1 cellular context compared by ENCODE assay signal in the genomic region with DNA sequence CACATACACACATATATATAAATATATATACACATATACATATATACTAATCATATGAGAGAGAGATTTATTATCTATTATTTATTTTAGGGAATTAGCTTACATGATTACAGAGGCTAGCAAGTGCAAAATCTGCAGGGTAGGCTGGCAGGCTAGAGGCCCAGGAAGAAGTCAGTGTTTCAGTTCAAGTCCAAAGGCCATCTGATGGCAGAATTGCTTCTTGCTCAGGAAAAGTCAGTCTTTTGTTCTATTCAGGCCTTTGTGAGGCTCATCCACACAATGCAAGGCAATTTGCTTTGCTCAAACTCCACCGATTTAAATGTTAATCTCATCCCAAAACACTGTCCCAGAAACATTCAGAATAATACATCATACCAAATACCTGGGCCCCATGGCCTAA.
TF ChIP-seq lines count a peak whose summit lies in the region.

No MANE protein-coding gene starts in this region.

TF ChIP-seq in H1, 55 proteins besides CTCF, POLR2A, EP300 and RAD21:
- no peak for TF ChIP-seq RNF2 (IDR thresholded peaks at IDR 0.05; ENCODE audit: borderline replicate concordance, low read depth, low read length, missing control alignments, poor library complexity, severe bottlenecking)
- TF ChIP-seq SIN3A (conservative IDR thresholded peaks at IDR 0.05 in 1 of 2, IDR thresholded peaks at IDR 0.05 in 1 of 2; ENCODE audit: low read depth in 1 of 2, low read length in 2 of 2), result no peak
- TF ChIP-seq, protein P1, sequence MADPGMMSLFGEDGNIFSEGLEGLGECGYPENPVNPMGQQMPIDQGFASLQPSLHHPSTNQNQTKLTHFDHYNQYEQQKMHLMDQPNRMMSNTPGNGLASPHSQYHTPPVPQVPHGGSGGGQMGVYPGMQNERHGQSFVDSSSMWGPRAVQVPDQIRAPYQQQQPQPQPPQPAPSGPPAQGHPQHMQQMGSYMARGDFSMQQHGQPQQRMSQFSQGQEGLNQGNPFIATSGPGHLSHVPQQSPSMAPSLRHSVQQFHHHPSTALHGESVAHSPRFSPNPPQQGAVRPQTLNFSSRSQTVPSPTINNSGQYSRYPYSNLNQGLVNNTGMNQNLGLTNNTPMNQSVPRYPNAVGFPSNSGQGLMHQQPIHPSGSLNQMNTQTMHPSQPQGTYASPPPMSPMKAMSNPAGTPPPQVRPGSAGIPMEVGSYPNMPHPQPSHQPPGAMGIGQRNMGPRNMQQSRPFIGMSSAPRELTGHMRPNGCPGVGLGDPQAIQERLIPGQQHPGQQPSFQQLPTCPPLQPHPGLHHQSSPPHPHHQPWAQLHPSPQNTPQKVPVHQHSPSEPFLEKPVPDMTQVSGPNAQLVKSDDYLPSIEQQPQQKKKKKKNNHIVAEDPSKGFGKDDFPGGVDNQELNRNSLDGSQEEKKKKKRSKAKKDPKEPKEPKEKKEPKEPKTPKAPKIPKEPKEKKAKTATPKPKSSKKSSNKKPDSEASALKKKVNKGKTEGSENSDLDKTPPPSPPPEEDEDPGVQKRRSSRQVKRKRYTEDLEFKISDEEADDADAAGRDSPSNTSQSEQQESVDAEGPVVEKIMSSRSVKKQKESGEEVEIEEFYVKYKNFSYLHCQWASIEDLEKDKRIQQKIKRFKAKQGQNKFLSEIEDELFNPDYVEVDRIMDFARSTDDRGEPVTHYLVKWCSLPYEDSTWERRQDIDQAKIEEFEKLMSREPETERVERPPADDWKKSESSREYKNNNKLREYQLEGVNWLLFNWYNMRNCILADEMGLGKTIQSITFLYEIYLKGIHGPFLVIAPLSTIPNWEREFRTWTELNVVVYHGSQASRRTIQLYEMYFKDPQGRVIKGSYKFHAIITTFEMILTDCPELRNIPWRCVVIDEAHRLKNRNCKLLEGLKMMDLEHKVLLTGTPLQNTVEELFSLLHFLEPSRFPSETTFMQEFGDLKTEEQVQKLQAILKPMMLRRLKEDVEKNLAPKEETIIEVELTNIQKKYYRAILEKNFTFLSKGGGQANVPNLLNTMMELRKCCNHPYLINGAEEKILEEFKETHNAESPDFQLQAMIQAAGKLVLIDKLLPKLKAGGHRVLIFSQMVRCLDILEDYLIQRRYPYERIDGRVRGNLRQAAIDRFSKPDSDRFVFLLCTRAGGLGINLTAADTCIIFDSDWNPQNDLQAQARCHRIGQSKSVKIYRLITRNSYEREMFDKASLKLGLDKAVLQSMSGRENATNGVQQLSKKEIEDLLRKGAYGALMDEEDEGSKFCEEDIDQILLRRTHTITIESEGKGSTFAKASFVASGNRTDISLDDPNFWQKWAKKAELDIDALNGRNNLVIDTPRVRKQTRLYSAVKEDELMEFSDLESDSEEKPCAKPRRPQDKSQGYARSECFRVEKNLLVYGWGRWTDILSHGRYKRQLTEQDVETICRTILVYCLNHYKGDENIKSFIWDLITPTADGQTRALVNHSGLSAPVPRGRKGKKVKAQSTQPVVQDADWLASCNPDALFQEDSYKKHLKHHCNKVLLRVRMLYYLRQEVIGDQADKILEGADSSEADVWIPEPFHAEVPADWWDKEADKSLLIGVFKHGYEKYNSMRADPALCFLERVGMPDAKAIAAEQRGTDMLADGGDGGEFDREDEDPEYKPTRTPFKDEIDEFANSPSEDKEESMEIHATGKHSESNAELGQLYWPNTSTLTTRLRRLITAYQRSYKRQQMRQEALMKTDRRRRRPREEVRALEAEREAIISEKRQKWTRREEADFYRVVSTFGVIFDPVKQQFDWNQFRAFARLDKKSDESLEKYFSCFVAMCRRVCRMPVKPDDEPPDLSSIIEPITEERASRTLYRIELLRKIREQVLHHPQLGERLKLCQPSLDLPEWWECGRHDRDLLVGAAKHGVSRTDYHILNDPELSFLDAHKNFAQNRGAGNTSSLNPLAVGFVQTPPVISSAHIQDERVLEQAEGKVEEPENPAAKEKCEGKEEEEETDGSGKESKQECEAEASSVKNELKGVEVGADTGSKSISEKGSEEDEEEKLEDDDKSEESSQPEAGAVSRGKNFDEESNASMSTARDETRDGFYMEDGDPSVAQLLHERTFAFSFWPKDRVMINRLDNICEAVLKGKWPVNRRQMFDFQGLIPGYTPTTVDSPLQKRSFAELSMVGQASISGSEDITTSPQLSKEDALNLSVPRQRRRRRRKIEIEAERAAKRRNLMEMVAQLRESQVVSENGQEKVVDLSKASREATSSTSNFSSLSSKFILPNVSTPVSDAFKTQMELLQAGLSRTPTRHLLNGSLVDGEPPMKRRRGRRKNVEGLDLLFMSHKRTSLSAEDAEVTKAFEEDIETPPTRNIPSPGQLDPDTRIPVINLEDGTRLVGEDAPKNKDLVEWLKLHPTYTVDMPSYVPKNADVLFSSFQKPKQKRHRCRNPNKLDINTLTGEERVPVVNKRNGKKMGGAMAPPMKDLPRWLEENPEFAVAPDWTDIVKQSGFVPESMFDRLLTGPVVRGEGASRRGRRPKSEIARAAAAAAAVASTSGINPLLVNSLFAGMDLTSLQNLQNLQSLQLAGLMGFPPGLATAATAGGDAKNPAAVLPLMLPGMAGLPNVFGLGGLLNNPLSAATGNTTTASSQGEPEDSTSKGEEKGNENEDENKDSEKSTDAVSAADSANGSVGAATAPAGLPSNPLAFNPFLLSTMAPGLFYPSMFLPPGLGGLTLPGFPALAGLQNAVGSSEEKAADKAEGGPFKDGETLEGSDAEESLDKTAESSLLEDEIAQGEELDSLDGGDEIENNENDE (IDR thresholded peaks at IDR 0.05; ENCODE audit: insufficient replicate concordance, low read length), result no peak
- TF ChIP-seq SP1 (IDR thresholded peaks at IDR 0.05; ENCODE audit: low read depth, low read length), result no peak
- TF ChIP-seq TBP (IDR thresholded peaks at IDR 0.05; ENCODE audit: low read depth, low read length), result no peak
- TF ChIP-seq TAF7 (optimal IDR thresholded peaks at IDR 0.05; ENCODE audit: borderline replicate concordance, low read depth, low read length), result no peak
- TF ChIP-seq HDAC2 (IDR thresholded peaks at IDR 0.05; ENCODE audit: borderline replicate concordance in 1 of 2, low read depth in 2 of 2, low read length in 2 of 2), result no peak
- TF ChIP-seq, protein P2, sequence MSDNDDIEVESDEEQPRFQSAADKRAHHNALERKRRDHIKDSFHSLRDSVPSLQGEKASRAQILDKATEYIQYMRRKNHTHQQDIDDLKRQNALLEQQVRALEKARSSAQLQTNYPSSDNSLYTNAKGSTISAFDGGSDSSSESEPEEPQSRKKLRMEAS (IDR thresholded peaks at IDR 0.05), result no peak
- no peak for TF ChIP-seq TAF1 (IDR thresholded peaks at IDR 0.05; ENCODE audit: low read depth, low read length)
- no peak for TF ChIP-seq JUN (IDR thresholded peaks at IDR 0.05; ENCODE audit: low read depth, low read length)
- TF ChIP-seq YY1 (IDR thresholded peaks at IDR 0.05; ENCODE audit: low read depth, low read length), result no peak
- TF ChIP-seq RBBP5 (IDR thresholded peaks at IDR 0.05; ENCODE audit: borderline replicate concordance, low read depth, low read length), result no peak
- TF ChIP-seq KDM5A (IDR thresholded peaks at IDR 0.05; ENCODE audit: low read length), result no peak
- no peak for TF ChIP-seq PHF8 (conservative IDR thresholded peaks at IDR 0.05; ENCODE audit: low read depth, low read length)
- TF ChIP-seq JUND (IDR thresholded peaks at IDR 0.05; ENCODE audit: low read length), result no peak
